28 cellular contexts compared by ENCODE assay signal in the genomic region with DNA sequence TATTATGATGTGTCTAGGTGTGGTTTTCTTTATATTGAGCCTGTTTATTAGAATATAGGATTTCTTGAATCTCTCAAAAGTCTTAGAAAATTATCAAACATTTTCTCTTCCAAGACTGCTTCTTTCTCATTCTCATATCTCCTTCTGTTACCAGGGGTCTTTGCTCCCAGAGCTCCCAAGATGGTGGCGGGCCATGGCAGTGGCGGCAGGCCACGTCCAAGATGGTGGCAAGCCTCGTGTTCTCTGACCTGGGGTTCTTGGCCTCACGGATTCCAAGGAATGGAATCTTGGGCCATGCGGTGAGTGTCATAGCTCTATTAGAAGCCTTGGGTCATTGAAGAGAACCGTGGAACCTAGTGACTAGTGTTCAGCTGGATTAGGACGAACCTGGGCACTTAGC.
"Had no signal": no experiment of that assay in that cellular context is flagged by ENCODE, and none has a peak within 500 bp of the region (broad histone marks: within the 10 kb centered on the region; RNA-seq: fewer than 3 reads in every experiment).

No MANE protein-coding gene starts in this region.

- H3K4me3 ChIP-seq: colonic mucosa, esophagus squamous epithelium, heart right ventricle, left lung, mucosa of descending colon, prostate gland, right atrium auricular region, smooth muscle cell, stomach, thyroid gland had no signal

- H3K27ac Mint-ChIP-seq: effector memory CD8-positive, alpha-beta T cell; nephron progenitor cell had no signal

- H3K4me2 ChIP-seq: smooth muscle cell had no signal

- H3K9me3 Mint-ChIP-seq: effector memory CD8-positive, alpha-beta T cell; naive thymus-derived CD4-positive, alpha-beta T cell had no signal

- H3K4me1 ChIP-seq: colonic mucosa, prostate gland had no signal

- H3K36me3 Mint-ChIP-seq: naive thymus-derived CD4-positive, alpha-beta T cell had no signal

- H3K9me3 ChIP-seq: colonic mucosa, esophagus squamous epithelium, heart right ventricle, left lung, mucosa of descending colon, prostate gland, right atrium auricular region, stomach, thyroid gland had no signal

- H3K36me3 ChIP-seq: colonic mucosa, esophagus squamous epithelium, heart right ventricle, left lung, prostate gland, right atrium auricular region, stomach, thyroid gland had no signal

- H3K27ac ChIP-seq: colonic mucosa, esophagus squamous epithelium, heart right ventricle, left lung, prostate gland, right atrium auricular region, stomach, thyroid gland had no signal

- H3K4me3 Mint-ChIP-seq: effector memory CD8-positive, alpha-beta T cell; mesothelial cell of epicardium; nephron progenitor cell had no signal

- H3K27me3 ChIP-seq: colonic mucosa, esophagus squamous epithelium, heart right ventricle, left lung, right atrium auricular region, stomach, thyroid gland had no signal

- DNase-seq: colonic mucosa; dermis blood vessel endothelial cell; effector memory CD8-positive, alpha-beta T cell; erythroblast; esophagus squamous epithelium; foreskin melanocyte; glutamatergic neuron; heart right ventricle; hippocampal formation; left cardiac atrium; left lung; mesenchymal stem cell; mucosa of descending colon; naive thymus-derived CD4-positive, alpha-beta T cell; nephron progenitor cell; nucleus accumbens; stimulated activated CD4-positive, alpha-beta T cell treated with anti-CD3 and anti-CD28 coated beads, Interleukin-12 subunit alpha, Interleukin-12 subunit beta, amount 100 ng/mL, for 4 hours; stimulated activated CD4-positive, alpha-beta T cell treated with anti-CD3 and anti-CD28 coated beads, Interleukin-1b, Interleukin-23, amount 100 ng/mL, for 48 hours; stimulated activated CD4-positive, alpha-beta T cell treated with anti-CD3 and anti-CD28 coated beads, Interleukin-4, amount 100 ng/mL, for 1 hour; stimulated activated CD8-positive, alpha-beta memory T cell treated with anti-CD3 and anti-CD28 coated beads, Interleukin-4, amount 100 ng/mL, for 48 hours; stimulated activated naive CD4-positive, alpha-beta T cell treated with Interleukin-2 at 50 U/mL for 16 hours; stomach; thyroid gland; trophoblast cell had no signal
